2 cellular contexts compared by ENCODE assay signal in the genomic region with DNA sequence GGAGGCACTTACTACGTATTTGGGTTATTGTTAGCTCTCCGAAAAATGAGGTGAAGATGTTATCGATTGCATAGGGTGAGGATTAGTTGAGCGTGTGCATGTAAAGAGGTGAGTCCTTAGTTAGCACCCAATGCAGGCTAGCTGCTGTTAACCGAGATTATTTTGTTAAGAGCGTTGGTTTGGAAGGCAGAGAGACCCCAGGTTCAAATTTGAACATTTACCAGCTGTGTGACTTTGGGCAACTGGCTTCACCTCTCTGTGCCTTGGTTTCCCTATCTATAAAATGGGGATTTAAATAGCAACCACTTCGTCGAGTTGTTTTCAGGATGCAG.
A peak's percentile ranks its signal among the peaks of the same experiment; 100 is the strongest.
TF ChIP-seq lines count a peak whose summit lies in the region.

No MANE protein-coding gene starts in this region.

TF ChIP-seq in A549, 52 proteins besides CTCF, POLR2A, EP300 and RAD21:
- TF ChIP-seq HDAC2 (IDR thresholded peaks at IDR 0.05) (peak; percentile 83), RCOR1 (IDR thresholded peaks at IDR 0.05; ENCODE audit: low read depth, low read length) (no peak), KDM1A (IDR thresholded peaks at IDR 0.05; ENCODE audit: low read depth) (peak; percentile 91), RFX5 (IDR thresholded peaks at IDR 0.05) (no peak), ZFP36 (IDR thresholded peaks at IDR 0.05; ENCODE audit: borderline replicate concordance, partially characterized antibody) (peak; percentile 92), CHD4 (IDR thresholded peaks at IDR 0.05; ENCODE audit: borderline replicate concordance) (no peak)

TF ChIP-seq in GM12878, 131 proteins besides CTCF, POLR2A, EP300 and RAD21:
- TF ChIP-seq SKIL (IDR thresholded peaks at IDR 0.05; ENCODE audit: low read depth, poor library complexity, severe bottlenecking) = no peak
- no peak for TF ChIP-seq E2F4 (IDR thresholded peaks at IDR 0.05; ENCODE audit: low read depth, low read length)
- TF ChIP-seq NR2F1 (conservative IDR thresholded peaks at IDR 0.05) = no peak
- TF ChIP-seq WRNIP1 (IDR thresholded peaks at IDR 0.05; ENCODE audit: borderline replicate concordance, low read depth, low read length) = no peak
- no peak for TF ChIP-seq SPI1 (IDR thresholded peaks at IDR 0.05; ENCODE audit: borderline replicate concordance, insufficient read depth, low read depth, low read length)
- TF ChIP-seq MLLT1 (IDR thresholded peaks at IDR 0.05) = peak; percentile 92
- TF ChIP-seq MXI1 (IDR thresholded peaks at IDR 0.05; ENCODE audit: low read depth, low read length) = peak; percentile 13; the same call in 1 of the 2 replicates
- TF ChIP-seq ZNF24 (IDR thresholded peaks at IDR 0.05) = no peak
- TF ChIP-seq EGR1 (IDR thresholded peaks at IDR 0.05; ENCODE audit: borderline replicate concordance in 1 of 2, low read depth in 2 of 2, low read length in 2 of 2) = no peak
- no peak for TF ChIP-seq TCF3 (IDR thresholded peaks at IDR 0.05; ENCODE audit: borderline replicate concordance, insufficient read depth, low read depth, low read length)
- no peak; the same call in 1 of the 2 replicates for TF ChIP-seq NFXL1 (IDR thresholded peaks at IDR 0.05; ENCODE audit: borderline replicate concordance)
- TF ChIP-seq ZNF384 (IDR thresholded peaks at IDR 0.05; ENCODE audit: borderline replicate concordance, low read depth, low read length) = no peak
- peak; percentile 36; the same call in 1 of the 2 replicates for TF ChIP-seq SMARCA5 (IDR thresholded peaks at IDR 0.05)
